In genomic region chr11:36564376-36565032, GRCh38 we compare ENCODE assay signal across 8 cellular contexts. TPM values are rescaled to one million over a fixed set of nuclear protein-coding genes. Genes with fewer than 3 reads are reported as not detected.
DNase-seq lines count a peak whose midpoint lies in the region; ATAC-seq and TF ChIP-seq lines count a peak whose summit lies in the region.

No MANE protein-coding gene starts in this region.

- H3K4me1 ChIP-seq in HUES48 (ENCODE audit: control insufficient read depth, insufficient read depth, low read length) (no peaks in the 10 kb centered on the region), Panc1 (ENCODE audit: control insufficient read depth, insufficient read depth, low read length) (peaks cover 8% of the 10 kb centered on the region), heart right ventricle (peaks cover 0 to 5% (median 0%) of the 10 kb centered on the region in 9 donors), prostate gland (replicated peaks) (no peaks in the 10 kb centered on the region)

- H3K27ac ChIP-seq in HUES48 (ENCODE audit: low read depth, low read length): no peak overlapping the region
- H3K27ac ChIP-seq in Panc1 (ENCODE audit: low read length): peak overlapping the region; percentile 41; the same call in 1 of the 2 replicates
- H3K27ac ChIP-seq in heart right ventricle: no peak overlapping the region
- no peak overlapping the region for H3K27ac ChIP-seq in prostate gland

- intact Hi-C loops in Panc1 (cut with micrococcal nuclease; ENCODE audit: unreplicated experiment) (loop anchor here (1.0 to 5.0 kb wide), 3 partner anchors 58 to 183 kb away; no protein-coding TSS in a partner anchor), heart right ventricle (cut with DNase I) (loop anchor here (1.0 to 10.0 kb wide), 9 partner anchors 58 to 188 kb away; no protein-coding TSS in a partner anchor), prostate gland (cut with DNase I) (loop anchor here (5.0 kb wide), 2 partner anchors 58 to 108 kb away; no protein-coding TSS in a partner anchor), posterior vena cava (cut with DNase I) (loop anchor here (10.0 kb wide), 2 partner anchors 100 to 110 kb away; no protein-coding TSS in a partner anchor)

- 5 to 14% methylated on average over 15 of the region's 15 CpGs for WGBS in heart right ventricle, 2 donors
- WGBS in prostate gland: 2% methylated on average over 15 of the region's 15 CpGs

- H3K36me3 ChIP-seq in BJ (ENCODE audit: control insufficient read depth, insufficient read depth, low read length): no peaks in the 10 kb centered on the region
- no peaks in the 10 kb centered on the region for H3K36me3 ChIP-seq in HUES48 (ENCODE audit: control insufficient read depth, insufficient read depth, low read length)
- H3K36me3 ChIP-seq in Panc1 (ENCODE audit: control insufficient read depth, insufficient read depth, low read length): no peaks in the 10 kb centered on the region; the same call in 1 of the 2 replicates
- no peaks in the 10 kb centered on the region for H3K36me3 ChIP-seq in heart right ventricle
- H3K36me3 ChIP-seq in prostate gland: no peaks in the 10 kb centered on the region

- no peak for DNase-seq in BJ (ENCODE audit: low read depth)
- DNase-seq in Panc1 (ENCODE audit: low read depth, low spot score): peak; percentile 18
- DNase-seq in amniotic epithelial cell (ENCODE audit: low read depth): peak; percentile 51
- peak in 1 of 2 donors; percentile 49 for DNase-seq in heart right ventricle
- peak; percentile 50 for DNase-seq in prostate gland (ENCODE audit: low spot score)
- DNase-seq in posterior vena cava (ENCODE audit: low spot score): no peak

- no peak overlapping the region for H3K9ac ChIP-seq in HUES48 (ENCODE audit: low read depth, low read length)

- peak; percentile 57 for ATAC-seq in GM18861 (IDR thresholded peaks at IDR 0.05; ENCODE audit: unreplicated experiment)
- peak; percentile 90 for ATAC-seq in Panc1
- ATAC-seq in heart right ventricle: peak; percentile 55 to 86 (median 75)

- H3K27me3 ChIP-seq in BJ (ENCODE audit: control insufficient read depth, insufficient read depth, low read length) (peaks cover 10% of the 10 kb centered on the region), HUES48 (ENCODE audit: control insufficient read depth, insufficient read depth, low read length) (no peaks in the 10 kb centered on the region; the same call in 1 of the 2 replicates), Panc1 (ENCODE audit: control insufficient read depth, insufficient read depth, low read length) (peaks cover 9% of the 10 kb centered on the region; the same call in 1 of the 2 replicates), heart right ventricle (peaks cover 0 to 5% (median 0%) of the 10 kb centered on the region in 7 donors), prostate gland (replicated peaks; ENCODE audit: insufficient read depth) (no peaks in the 10 kb centered on the region)

- CTCF ChIA-PET in BJ (lab: Yijun Ruan, JAX): interaction anchor here (0.6 to 9.1 kb wide), 30 partner anchors 11 to 260 kb away, joined by 3 to 156 read pairs (median 6); partner anchors contain the start of gene IFTAP
- CTCF ChIA-PET in Panc1 (lab: Charles Lee): interaction anchor here (1.3 to 3.0 kb wide), 3 partner anchors 138 to 183 kb away, joined by 5 to 35 read pairs (median 7); no protein-coding TSS in a partner anchor

- in situ Hi-C loops in Panc1 (cut with HindIII; ENCODE audit: low pct_unique_long_range_greater_than_20kb, low sequenced_read_pairs): no loop called here

- peak overlapping the region; percentile 7; the same call in 1 of the 2 replicates for H3K4me3 ChIP-seq in BJ (ENCODE audit: low read depth, low read length)
- H3K4me3 ChIP-seq in HUES48 (ENCODE audit: low read depth, low read length): peak overlapping the region; percentile 46
- H3K4me3 ChIP-seq in Panc1 (ENCODE audit: low read depth in 2 of 2, low read length in 2 of 2): peak overlapping the region; percentile 22 to 30
- H3K4me3 ChIP-seq in heart right ventricle: peak overlapping the region in 9 of 10 donors; percentile 22 to 46 (median 41)
- peak overlapping the region in 1 of 2 donors; percentile 11 for H3K4me3 ChIP-seq in prostate gland

- TF ChIP-seq CTCF in BJ (IDR thresholded peaks at IDR 0.05; ENCODE audit: insufficient read depth, low read depth, low read length): peak; percentile 71
- peak; percentile 80 for TF ChIP-seq CTCF in Panc1 (IDR thresholded peaks at IDR 0.05)
- TF ChIP-seq CTCF in heart right ventricle (IDR thresholded peaks at IDR 0.05): peak; percentile 38 to 81 (median 72)
- TF ChIP-seq CTCF in prostate gland (IDR thresholded peaks at IDR 0.05): peak; percentile 32 to 71 (median 65)

- no TSS peak for BruUV-seq in Panc1 (replicated peaks; lab: Mats Ljungman, UMichigan)

- POLR2A ChIA-PET in BJ (lab: Charles Lee): no interaction called here
- POLR2A ChIA-PET in Panc1 (lab: Charles Lee): no interaction called here

- no peaks in the 10 kb centered on the region for H3K9me3 ChIP-seq in HUES48 (ENCODE audit: control insufficient read depth, insufficient read depth, low read length)
- H3K9me3 ChIP-seq in Panc1 (ENCODE audit: control insufficient read depth, insufficient read depth, low read depth, low read length): no peaks in the 10 kb centered on the region
- peaks cover 0 to 7% (median 0%) of the 10 kb centered on the region in 11 donors for H3K9me3 ChIP-seq in heart right ventricle
- H3K9me3 ChIP-seq in prostate gland: no peaks in the 10 kb centered on the region

- TF ChIP-seq POLR2A in prostate gland (IDR thresholded peaks at IDR 0.05): no peak

RNA-seq across cellular contexts. Expression of gene RAG1, which starts 3.3 kb away (rescaled TPM):
- polyA plus RNA-seq in BJ (2011; rRNA removed) (0.10 and 0.22 TPM in 2 replicates), heart right ventricle (1 to 10 TPM in 1 of 2 donors, under 1 TPM in 1; 0.26 to 1.3 TPM)
- 0.10 and 0.19 TPM in 2 replicates for polyA minus RNA-seq in BJ (2011; rRNA and poly(A)+ RNA removed)
- total RNA-seq in Panc1 (2021; ENCODE audit: unreplicated experiment) (0.44 TPM), heart right ventricle (1 to 10 TPM in 6 of 10 donors, under 1 TPM in 4; 0.64 to 2.1 (median 1.2) TPM), prostate gland (1 to 10 TPM in 1 of 2 donors, under 1 TPM in 1; 0.91 to 1.4 TPM), posterior vena cava (1 to 10 TPM in 1 of 2 donors, under 1 TPM in 1; 0.28 to 1.1 TPM)
- polyA plus RNA-seq in Panc1 (2012; ENCODE audit: insufficient read length): 0.33 TPM

RNA-seq across cellular contexts. Expression of gene IFTAP, which starts 29.8 kb away (rescaled TPM):
- polyA plus RNA-seq in BJ (2011; rRNA removed): 9.3 and 25.7 TPM in 2 replicates
- polyA minus RNA-seq in BJ (2011; rRNA and poly(A)+ RNA removed): 2.4 and 3.7 TPM in 2 replicates
- 18.2 TPM for total RNA-seq in Panc1 (2021; ENCODE audit: unreplicated experiment)
- polyA plus RNA-seq in Panc1 (2012; ENCODE audit: insufficient read length): 12.5 TPM
- total RNA-seq in heart right ventricle: 10 to 100 TPM; 33.8 to 50.8 (median 41.5) TPM
- 10 to 100 TPM; 44.6 to 54.6 TPM for polyA plus RNA-seq in heart right ventricle
- 10 to 100 TPM; 23.5 to 38.1 TPM for total RNA-seq in prostate gland
- total RNA-seq in posterior vena cava: 10 to 100 TPM; 14.7 to 15.6 TPM

RNA-seq across cellular contexts. Expression of gene RAG2, which starts 33.5 kb away (rescaled TPM):
- polyA plus RNA-seq in BJ (2011; rRNA removed) (not detected in 2 replicates), heart right ventricle (not detected)
- polyA minus RNA-seq in BJ (2011; rRNA and poly(A)+ RNA removed): not detected in 2 replicates
- total RNA-seq in Panc1 (2021; ENCODE audit: unreplicated experiment) (0.10 TPM), heart right ventricle (not detected), prostate gland (not detected), posterior vena cava (not detected)
- not detected for polyA plus RNA-seq in Panc1 (2012; ENCODE audit: insufficient read length)

RNA-seq across cellular contexts. Expression of gene TRAF6, which starts 54.4 kb away (rescaled TPM):
- polyA plus RNA-seq in BJ (2011; rRNA removed) (6.2 and 9.0 TPM in 2 replicates), heart right ventricle (1 to 10 TPM; 3.0 to 3.7 TPM)
- 6.1 and 9.7 TPM in 2 replicates for polyA minus RNA-seq in BJ (2011; rRNA and poly(A)+ RNA removed)
- total RNA-seq in Panc1 (2021; ENCODE audit: unreplicated experiment) (10.9 TPM), heart right ventricle (10 to 100 TPM; 11.5 to 18.2 (median 13.4) TPM), prostate gland (10 to 100 TPM; 10.3 to 19.0 TPM), posterior vena cava (10 to 100 TPM; 13.9 to 16.0 TPM)
- 5.2 TPM for polyA plus RNA-seq in Panc1 (2012; ENCODE audit: insufficient read length)

Comparison
In these comparisons a context has a peak if more than half of its experiments do, and no peak if none do; other contexts are left out.
1. DNase-seq: peak in Panc1 (single experiment), amniotic epithelial cell (single experiment) and prostate gland (single experiment); none in BJ (single experiment) and posterior vena cava (single experiment).
2. Peak in every context shown above with its lines, with median percentiles within 50 percentile points of each other: CTCF ChIP-seq and ATAC-seq.